ENCODE assay signal across 1 cellular context in the genomic region with DNA sequence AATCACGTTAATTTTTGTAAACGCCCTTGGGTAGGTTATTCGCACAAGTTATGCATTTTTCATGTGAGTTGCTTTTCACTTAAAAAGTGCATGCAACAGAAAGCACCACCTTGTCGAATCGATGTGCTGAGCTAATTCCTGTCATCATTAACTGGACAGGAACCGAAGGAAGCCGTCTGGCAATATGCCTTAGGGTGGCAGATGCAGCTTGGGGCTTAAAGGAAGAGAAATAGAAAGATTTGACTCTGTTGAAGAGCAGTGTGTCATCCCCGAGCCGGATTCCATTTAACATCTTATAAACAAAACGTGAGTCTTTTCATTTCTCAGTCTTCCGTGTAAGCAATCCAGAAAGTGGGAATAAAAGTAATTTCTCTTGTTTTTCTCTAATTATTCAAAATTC.
TF ChIP-seq lines count a peak whose summit lies in the region.

No MANE protein-coding gene starts in this region.

TF ChIP-seq in WTC11, 78 proteins besides CTCF, POLR2A, EP300 and RAD21 (continued from another document):
- TF ChIP-seq, protein P1, sequence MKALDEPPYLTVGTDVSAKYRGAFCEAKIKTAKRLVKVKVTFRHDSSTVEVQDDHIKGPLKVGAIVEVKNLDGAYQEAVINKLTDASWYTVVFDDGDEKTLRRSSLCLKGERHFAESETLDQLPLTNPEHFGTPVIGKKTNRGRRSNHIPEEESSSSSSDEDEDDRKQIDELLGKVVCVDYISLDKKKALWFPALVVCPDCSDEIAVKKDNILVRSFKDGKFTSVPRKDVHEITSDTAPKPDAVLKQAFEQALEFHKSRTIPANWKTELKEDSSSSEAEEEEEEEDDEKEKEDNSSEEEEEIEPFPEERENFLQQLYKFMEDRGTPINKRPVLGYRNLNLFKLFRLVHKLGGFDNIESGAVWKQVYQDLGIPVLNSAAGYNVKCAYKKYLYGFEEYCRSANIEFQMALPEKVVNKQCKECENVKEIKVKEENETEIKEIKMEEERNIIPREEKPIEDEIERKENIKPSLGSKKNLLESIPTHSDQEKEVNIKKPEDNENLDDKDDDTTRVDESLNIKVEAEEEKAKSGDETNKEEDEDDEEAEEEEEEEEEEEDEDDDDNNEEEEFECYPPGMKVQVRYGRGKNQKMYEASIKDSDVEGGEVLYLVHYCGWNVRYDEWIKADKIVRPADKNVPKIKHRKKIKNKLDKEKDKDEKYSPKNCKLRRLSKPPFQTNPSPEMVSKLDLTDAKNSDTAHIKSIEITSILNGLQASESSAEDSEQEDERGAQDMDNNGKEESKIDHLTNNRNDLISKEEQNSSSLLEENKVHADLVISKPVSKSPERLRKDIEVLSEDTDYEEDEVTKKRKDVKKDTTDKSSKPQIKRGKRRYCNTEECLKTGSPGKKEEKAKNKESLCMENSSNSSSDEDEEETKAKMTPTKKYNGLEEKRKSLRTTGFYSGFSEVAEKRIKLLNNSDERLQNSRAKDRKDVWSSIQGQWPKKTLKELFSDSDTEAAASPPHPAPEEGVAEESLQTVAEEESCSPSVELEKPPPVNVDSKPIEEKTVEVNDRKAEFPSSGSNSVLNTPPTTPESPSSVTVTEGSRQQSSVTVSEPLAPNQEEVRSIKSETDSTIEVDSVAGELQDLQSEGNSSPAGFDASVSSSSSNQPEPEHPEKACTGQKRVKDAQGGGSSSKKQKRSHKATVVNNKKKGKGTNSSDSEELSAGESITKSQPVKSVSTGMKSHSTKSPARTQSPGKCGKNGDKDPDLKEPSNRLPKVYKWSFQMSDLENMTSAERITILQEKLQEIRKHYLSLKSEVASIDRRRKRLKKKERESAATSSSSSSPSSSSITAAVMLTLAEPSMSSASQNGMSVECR (CRISPR knock-in tag; IDR thresholded peaks at IDR 0.05; ENCODE audit: borderline replicate concordance), result no peak
- TF ChIP-seq ETV6 (CRISPR knock-in tag; IDR thresholded peaks at IDR 0.05), result no peak
- TF ChIP-seq ZNF425 (CRISPR knock-in tag; conservative IDR thresholded peaks at IDR 0.05), result no peak
- no peak for TF ChIP-seq ERG (CRISPR knock-in tag; IDR thresholded peaks at IDR 0.05)
- no peak for TF ChIP-seq ZNF416 (CRISPR knock-in tag; IDR thresholded peaks at IDR 0.05)
- TF ChIP-seq, protein P2, sequence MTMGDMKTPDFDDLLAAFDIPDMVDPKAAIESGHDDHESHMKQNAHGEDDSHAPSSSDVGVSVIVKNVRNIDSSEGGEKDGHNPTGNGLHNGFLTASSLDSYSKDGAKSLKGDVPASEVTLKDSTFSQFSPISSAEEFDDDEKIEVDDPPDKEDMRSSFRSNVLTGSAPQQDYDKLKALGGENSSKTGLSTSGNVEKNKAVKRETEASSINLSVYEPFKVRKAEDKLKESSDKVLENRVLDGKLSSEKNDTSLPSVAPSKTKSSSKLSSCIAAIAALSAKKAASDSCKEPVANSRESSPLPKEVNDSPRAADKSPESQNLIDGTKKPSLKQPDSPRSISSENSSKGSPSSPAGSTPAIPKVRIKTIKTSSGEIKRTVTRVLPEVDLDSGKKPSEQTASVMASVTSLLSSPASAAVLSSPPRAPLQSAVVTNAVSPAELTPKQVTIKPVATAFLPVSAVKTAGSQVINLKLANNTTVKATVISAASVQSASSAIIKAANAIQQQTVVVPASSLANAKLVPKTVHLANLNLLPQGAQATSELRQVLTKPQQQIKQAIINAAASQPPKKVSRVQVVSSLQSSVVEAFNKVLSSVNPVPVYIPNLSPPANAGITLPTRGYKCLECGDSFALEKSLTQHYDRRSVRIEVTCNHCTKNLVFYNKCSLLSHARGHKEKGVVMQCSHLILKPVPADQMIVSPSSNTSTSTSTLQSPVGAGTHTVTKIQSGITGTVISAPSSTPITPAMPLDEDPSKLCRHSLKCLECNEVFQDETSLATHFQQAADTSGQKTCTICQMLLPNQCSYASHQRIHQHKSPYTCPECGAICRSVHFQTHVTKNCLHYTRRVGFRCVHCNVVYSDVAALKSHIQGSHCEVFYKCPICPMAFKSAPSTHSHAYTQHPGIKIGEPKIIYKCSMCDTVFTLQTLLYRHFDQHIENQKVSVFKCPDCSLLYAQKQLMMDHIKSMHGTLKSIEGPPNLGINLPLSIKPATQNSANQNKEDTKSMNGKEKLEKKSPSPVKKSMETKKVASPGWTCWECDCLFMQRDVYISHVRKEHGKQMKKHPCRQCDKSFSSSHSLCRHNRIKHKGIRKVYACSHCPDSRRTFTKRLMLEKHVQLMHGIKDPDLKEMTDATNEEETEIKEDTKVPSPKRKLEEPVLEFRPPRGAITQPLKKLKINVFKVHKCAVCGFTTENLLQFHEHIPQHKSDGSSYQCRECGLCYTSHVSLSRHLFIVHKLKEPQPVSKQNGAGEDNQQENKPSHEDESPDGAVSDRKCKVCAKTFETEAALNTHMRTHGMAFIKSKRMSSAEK (CRISPR knock-in tag; IDR thresholded peaks at IDR 0.05; ENCODE audit: borderline replicate concordance), result no peak
- TF ChIP-seq CBFB (CRISPR knock-in tag; IDR thresholded peaks at IDR 0.05; ENCODE audit: low read depth), result no peak
- TF ChIP-seq GRHL2 (CRISPR knock-in tag; IDR thresholded peaks at IDR 0.05; ENCODE audit: insufficient replicate concordance, severe bottlenecking), result no peak
TF ChIP-seq in WTC11: peak in this region for 0.
